Comparison of ENCODE assay signal across 8 cellular contexts in genomic region chr9:127225747-127226646, GRCh38. TPM values are rescaled to one million over a fixed set of nuclear protein-coding genes. Genes with fewer than 3 reads are reported as not detected.
DNase-seq lines count a peak whose midpoint lies in the region; ATAC-seq and TF ChIP-seq lines count a peak whose summit lies in the region.

No MANE protein-coding gene starts in this region.

- H3K9ac ChIP-seq in SK-N-SH, result no peak overlapping the region
- H3K9ac ChIP-seq in trophoblast cell (ENCODE audit: low read length), result no peak overlapping the region

- H3K4ac ChIP-seq in trophoblast cell (ENCODE audit: low read depth, low read length), result no peak overlapping the region

- H3K79me1 ChIP-seq in trophoblast cell (ENCODE audit: low read length), result peaks cover 6% of the 10 kb centered on the region

- TF ChIP-seq EP300 in SK-N-SH (IDR thresholded peaks at IDR 0.05; ENCODE audit: borderline replicate concordance in 1 of 2, low read depth in 1 of 2, low read length in 1 of 2), result no peak

- intact Hi-C loops in esophagus squamous epithelium (cut with DNase I), result loop anchor here (10.0 kb wide), 1 partner anchor 169 kb away; the partner anchor contains the start of gene SLC2A8

- TF ChIP-seq POLR2A in esophagus squamous epithelium (IDR thresholded peaks at IDR 0.05), result no peak

- no peaks in the 10 kb centered on the region for H3K27me3 ChIP-seq in SK-N-SH (ENCODE audit: insufficient read depth)
- H3K27me3 ChIP-seq in esophagus squamous epithelium, result no peaks in the 10 kb centered on the region
- peaks cover 6% of the 10 kb centered on the region for H3K27me3 ChIP-seq in trophoblast cell (ENCODE audit: insufficient read depth, low read length)

- H3F3A ChIP-seq in SK-N-SH (replicated peaks; ENCODE audit: insufficient read depth), result peaks cover 10% of the 10 kb centered on the region

- DNase-seq in SK-N-SH (no peak), RPMI7951 (ENCODE audit: low read depth) (peak; percentile 27), esophagus squamous epithelium (lab: John Stamatoyannopoulos, UW) (no peak), trophoblast cell (no peak)

- H4K20me1 ChIP-seq in SK-N-SH (ENCODE audit: insufficient read depth), result no peaks in the 10 kb centered on the region

- H4K12ac ChIP-seq in trophoblast cell (ENCODE audit: low read depth, low read length), result no peak overlapping the region

- POLR2A ChIA-PET in SK-N-SH (lab: Yijun Ruan, JAX), result no interaction called here

- TF ChIP-seq RAD21 in SK-N-SH (IDR thresholded peaks at IDR 0.05; ENCODE audit: low read length), result no peak

- H2BK12ac ChIP-seq in trophoblast cell (ENCODE audit: low read length), result no peak overlapping the region

- peak overlapping the region; percentile 72 to 73 for H3K4me3 ChIP-seq in SK-N-SH (ENCODE audit: low read depth in 2 of 2, low read length in 1 of 2)
- H3K4me3 ChIP-seq in esophagus squamous epithelium, result peak overlapping the region; percentile 56 to 91 (median 81)
- H3K4me3 ChIP-seq in trophoblast cell (ENCODE audit: low read depth, low read length), result peak overlapping the region; percentile 69

- no peaks in the 10 kb centered on the region for H3K9me2 ChIP-seq in SK-N-SH

- no peak overlapping the region for H2AK5ac ChIP-seq in trophoblast cell (ENCODE audit: low read length)

- H3K4me1 ChIP-seq in SK-N-SH (ENCODE audit: control insufficient read depth in 1 of 2, insufficient read depth in 2 of 2, low read depth in 1 of 2, low read length in 1 of 2), result peaks cover 7 to 16% of the 10 kb centered on the region in 2 experiments; a peak in 3 of 4 replicates
- H3K4me1 ChIP-seq in esophagus squamous epithelium, result peaks cover 13 to 34% (median 13%) of the 10 kb centered on the region in 3 donors
- peaks cover 3 to 15% of the 10 kb centered on the region in 2 experiments for H3K4me1 ChIP-seq in trophoblast cell (ENCODE audit: control insufficient read depth in 1 of 2, insufficient read depth in 2 of 2, low read length in 2 of 2)

- no peak overlapping the region for H4K8ac ChIP-seq in trophoblast cell (ENCODE audit: low read depth, low read length)

- H2BK120ac ChIP-seq in trophoblast cell (ENCODE audit: insufficient read depth, low read length, poor library complexity), result no peak overlapping the region

- H3K4me2 ChIP-seq in SK-N-SH (peak overlapping the region; percentile 90), trophoblast cell (ENCODE audit: low read length) (peak overlapping the region; percentile 75)

- H3K23ac ChIP-seq in trophoblast cell (ENCODE audit: low read length), result no peak overlapping the region

- CTCF ChIA-PET in SK-N-SH (lab: Yijun Ruan, JAX), result interaction anchor here (0.9 to 2.2 kb wide), 7 partner anchors 11 to 171 kb away, joined by 3 to 12 read pairs (median 3); partner anchors contain the start of genes GARNL3 and SLC2A8

- H3K18ac ChIP-seq in trophoblast cell (ENCODE audit: low read length), result no peak overlapping the region

- no peak overlapping the region; a peak in 1 of 4 replicates for H3K27ac ChIP-seq in SK-N-SH (ENCODE audit: low read depth in 2 of 2, low read length in 1 of 2)
- H3K27ac ChIP-seq in esophagus squamous epithelium, result peak overlapping the region in 3 of 4 donors; percentile 78 to 90 (median 90)
- no peak overlapping the region for H3K27ac ChIP-seq in trophoblast cell (ENCODE audit: low read depth, low read length)

- no peak overlapping the region for H3K14ac ChIP-seq in trophoblast cell (ENCODE audit: low read length)

- no peak overlapping the region for H4K91ac ChIP-seq in trophoblast cell (ENCODE audit: low read depth, low read length)

- ATAC-seq in SK-N-SH treated with all-trans-retinoic acid at 6 μM for 48 hours (no peak), GM21390 (IDR thresholded peaks at IDR 0.05; ENCODE audit: unreplicated experiment) (no peak), HG03432 (IDR thresholded peaks at IDR 0.05; ENCODE audit: unreplicated experiment) (no peak), GM21786 (IDR thresholded peaks at IDR 0.05; ENCODE audit: unreplicated experiment) (no peak)

- TF ChIP-seq CTCF in SK-N-SH (IDR thresholded peaks at IDR 0.05) (no peak), esophagus squamous epithelium (IDR thresholded peaks at IDR 0.05) (no peak)

- H3K9me3 ChIP-seq in SK-N-SH (no peaks in the 10 kb centered on the region), esophagus squamous epithelium (no peaks in the 10 kb centered on the region), trophoblast cell (ENCODE audit: insufficient read depth, low read depth, low read length) (peaks cover 4% of the 10 kb centered on the region)

- WGBS in SK-N-SH (ENCODE audit: low lambda C conversion rate), result 75% methylated on average over 17 of the region's 50 CpGs
- 56 to 66% methylated on average over 10 to 17 of the region's 50 CpGs for whole genome bisulfite sequencing in esophagus squamous epithelium, 2 donors
- WGBS in trophoblast cell (ENCODE audit: extremely low coverage, insufficient coverage, insufficient read length), result no CpG with 5 or more reads among the region's 50 CpGs

- H2AFZ ChIP-seq in SK-N-SH (ENCODE audit: low read depth), result 0 out of 2 replicates have a peak overlapping the region, but pooled peaks have one; percentile 53
- no peak overlapping the region for H2AFZ ChIP-seq in trophoblast cell (ENCODE audit: insufficient read depth, low read length, poor library complexity)

- no peak overlapping the region for H2BK5ac ChIP-seq in trophoblast cell (ENCODE audit: low read depth, low read length, poor library complexity)

- H3K79me2 ChIP-seq in SK-N-SH (ENCODE audit: insufficient read depth) (0 out of 2 replicates have a peak, but pooled peaks cover 4% of the 10 kb centered on the region), trophoblast cell (ENCODE audit: control insufficient read depth, insufficient read depth, low read length, poor library complexity) (peaks cover 2% of the 10 kb centered on the region)

- H3K36me3 ChIP-seq in SK-N-SH (replicated peaks in 1 of 2; ENCODE audit: control insufficient read depth in 1 of 2, insufficient read depth in 2 of 2, low read length in 1 of 2) (no peaks in the 10 kb centered on the region), esophagus squamous epithelium (no peaks in the 10 kb centered on the region), trophoblast cell (ENCODE audit: control insufficient read depth in 1 of 2, insufficient read depth in 2 of 2, low read length in 2 of 2) (no peaks in the 10 kb centered on the region)

TF ChIP-seq in SK-N-SH, 30 proteins besides CTCF, POLR2A, EP300 and RAD21:
- TF ChIP-seq GATA2 (CRISPR knock-in tag; IDR thresholded peaks at IDR 0.05) (no peak), FOSL2 (IDR thresholded peaks at IDR 0.05; ENCODE audit: borderline replicate concordance, low read depth) (peak; percentile 8; the same call in 1 of the 2 replicates)

TF ChIP-seq in SK-N-SH treated with all-trans-retinoic acid at 6 μM for 48 hours, 23 proteins besides CTCF, POLR2A, EP300 and RAD21 (continues in another document):
- TF ChIP-seq ARNTL (CRISPR knock-in tag; IDR thresholded peaks at IDR 0.05; ENCODE audit: borderline replicate concordance, low read depth) (no peak), TSHZ2 (CRISPR knock-in tag; IDR thresholded peaks at IDR 0.05) (no peak), TOX (CRISPR knock-in tag; IDR thresholded peaks at IDR 0.05; ENCODE audit: borderline replicate concordance) (no peak), CSRNP3 (CRISPR knock-in tag; IDR thresholded peaks at IDR 0.05) (no peak), ZC3H10 (CRISPR knock-in tag; IDR thresholded peaks at IDR 0.05) (no peak)

RNA-seq across cellular contexts. Expression of gene GARNL3, which starts 38.6 kb away (rescaled TPM):
- polyA plus RNA-seq in SK-N-SH (2012; rRNA removed), result 9.1 and 10.4 TPM in 2 replicates
- polyA plus RNA-seq in SK-N-SH (2012; cell fraction: cytosol; rRNA removed), result 5.4 and 6.9 TPM in 2 replicates
- 29.0 and 36.8 TPM in 2 replicates for polyA plus RNA-seq in SK-N-SH (2012; cell fraction: nucleus; rRNA removed)
- total RNA-seq in RPMI7951 (2014; rRNA removed; shearing (Covaris generic)), result 2.5 and 3.2 TPM in 2 replicates
- total RNA-seq in esophagus squamous epithelium, result 10 to 100 TPM in 1 of 4 donors, 1 to 10 TPM in 3; 1.1 to 22.9 (median 8.2) TPM
- polyA plus RNA-seq in trophoblast cell (2013), result 2.8 and 3.1 TPM in 2 replicates

Comparison
In these comparisons a context has a peak if more than half of its experiments do, and no peak if none do; other contexts are left out.
1. H3K27ac ChIP-seq: peak in esophagus squamous epithelium (3 of 4); none in SK-N-SH (0 of 2) and trophoblast cell (single experiment).
2. Peak in every context shown above with its lines, with median percentiles within 50 percentile points of each other: H3K4me3 ChIP-seq.